In genomic region chr14:72053662-72054061, GRCh38 we compare ENCODE assay signal across 28 cellular contexts.
"Had no signal": no experiment of that assay in that cellular context is flagged by ENCODE, and none has a peak within 500 bp of the region (broad histone marks: within the 10 kb centered on the region; RNA-seq: fewer than 3 reads in every experiment).

No MANE protein-coding gene starts in this region.

- H3K27me3 ChIP-seq: esophagus squamous epithelium, gastrocnemius medialis, heart right ventricle, left lung had no signal

- H3K9me3 ChIP-seq: esophagus squamous epithelium, gastrocnemius medialis, heart right ventricle, left lung, lower lobe of right lung, mucosa of descending colon had no signal

- FAIRE-seq: endometrium, islet of Langerhans, keratinocyte had no signal

- H3K27ac Mint-ChIP-seq: dendritic cell treated with granulocyte-macrophage colony-stimulating factor and Interleukin-4, amounts not matched to agents 40 ng/mL and 50 ng/mL, for 4 days; effector memory CD8-positive, alpha-beta T cell; endodermal cell; mesothelial cell of epicardium; naive B cell had no signal

- H3K4me3 ChIP-seq: esophagus squamous epithelium, gastrocnemius medialis, heart right ventricle, left lung, lower lobe of right lung, mucosa of descending colon had no signal

- H3K36me3 Mint-ChIP-seq: mesothelial cell of epicardium; naive B cell; naive thymus-derived CD8-positive, alpha-beta T cell had no signal

- ATAC-seq: effector memory CD8-positive, alpha-beta T cell; esophagus mucosa; gastrocnemius medialis; heart right ventricle; left cardiac atrium; left lung; left ventricle myocardium superior; lower lobe of right lung; mucosa of descending colon; naive thymus-derived CD8-positive, alpha-beta T cell had no signal

- H3K36me3 ChIP-seq: esophagus squamous epithelium, gastrocnemius medialis, heart right ventricle, left lung, lower lobe of right lung had no signal

- H3K27ac ChIP-seq: epithelial cell of prostate, esophagus squamous epithelium, gastrocnemius medialis, heart right ventricle, left lung, lower lobe of right lung had no signal

- H3K4me1 ChIP-seq: esophagus squamous epithelium, gastrocnemius medialis, left lung, lower lobe of right lung had no signal

- DNase-seq: cortex of kidney; effector CD8-positive, alpha-beta T cell; effector memory CD8-positive, alpha-beta T cell; endodermal cell; erythroblast; esophagus squamous epithelium; foreskin fibroblast; foreskin melanocyte; gastrocnemius medialis; glutamatergic neuron; head of caudate nucleus; heart right ventricle; hippocampal formation; left cardiac atrium; left lung; left ventricle myocardium superior; lower lobe of right lung; mesenchymal stem cell; mucosa of descending colon; naive B cell; naive thymus-derived CD8-positive, alpha-beta T cell had no signal

- H3K4me1 Mint-ChIP-seq: mesothelial cell of epicardium, naive B cell had no signal

- H3K4me3 Mint-ChIP-seq: dendritic cell treated with granulocyte-macrophage colony-stimulating factor and Interleukin-4, amounts not matched to agents 40 ng/mL and 50 ng/mL, for 4 days; effector memory CD8-positive, alpha-beta T cell; endodermal cell; mesothelial cell of epicardium; naive thymus-derived CD8-positive, alpha-beta T cell had no signal

- H3K9me3 Mint-ChIP-seq: dendritic cell treated with granulocyte-macrophage colony-stimulating factor and Interleukin-4, amounts not matched to agents 40 ng/mL and 50 ng/mL, for 4 days; effector memory CD8-positive, alpha-beta T cell; endodermal cell; mesothelial cell of epicardium; naive B cell; naive thymus-derived CD8-positive, alpha-beta T cell had no signal
